1 cellular context compared by ENCODE assay signal in the genomic region with DNA sequence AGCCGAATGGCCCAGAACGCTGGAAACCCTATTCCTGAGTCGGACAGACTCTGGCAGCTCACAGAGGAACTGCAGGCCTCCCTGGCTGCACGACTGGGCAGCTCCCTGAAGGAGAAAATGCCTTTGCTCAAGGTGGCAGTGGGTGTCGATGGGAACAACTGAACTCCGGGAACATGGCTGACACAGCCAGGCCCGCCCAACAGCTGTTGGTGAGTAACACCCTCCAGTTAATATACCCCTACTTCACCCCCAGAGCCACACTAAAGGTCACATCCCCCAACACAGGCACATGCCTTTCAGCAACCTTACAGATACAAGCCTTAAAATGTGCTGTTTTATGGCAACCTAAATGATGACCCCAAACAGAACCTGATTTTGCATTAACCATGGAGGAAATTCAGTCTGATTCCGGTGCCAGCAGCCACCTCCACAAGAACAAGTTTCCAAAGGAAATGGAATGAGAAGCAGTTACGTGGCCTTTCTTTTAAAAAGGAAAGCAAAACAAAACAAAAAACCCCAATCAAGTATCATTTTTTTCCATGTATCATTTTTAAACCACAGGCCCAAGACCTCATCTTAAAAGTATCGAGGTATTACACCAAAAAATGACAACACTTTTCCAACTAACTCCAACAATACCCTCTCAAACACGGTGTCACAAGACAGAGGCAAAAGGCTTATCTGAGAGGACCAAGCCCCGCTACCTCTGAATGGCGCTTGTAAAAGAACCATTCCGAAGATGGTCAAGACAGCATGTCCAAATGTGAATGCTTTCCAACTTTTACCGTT.
A peak's percentile ranks its signal among the peaks of the same experiment; 100 is the strongest.
TF ChIP-seq lines count a peak whose summit lies in the region.

No MANE protein-coding gene starts in this region.

TF ChIP-seq in HEK293, 187 proteins besides CTCF, POLR2A, EP300 and RAD21 (continued from another document):
- TF ChIP-seq, protein P1, sequence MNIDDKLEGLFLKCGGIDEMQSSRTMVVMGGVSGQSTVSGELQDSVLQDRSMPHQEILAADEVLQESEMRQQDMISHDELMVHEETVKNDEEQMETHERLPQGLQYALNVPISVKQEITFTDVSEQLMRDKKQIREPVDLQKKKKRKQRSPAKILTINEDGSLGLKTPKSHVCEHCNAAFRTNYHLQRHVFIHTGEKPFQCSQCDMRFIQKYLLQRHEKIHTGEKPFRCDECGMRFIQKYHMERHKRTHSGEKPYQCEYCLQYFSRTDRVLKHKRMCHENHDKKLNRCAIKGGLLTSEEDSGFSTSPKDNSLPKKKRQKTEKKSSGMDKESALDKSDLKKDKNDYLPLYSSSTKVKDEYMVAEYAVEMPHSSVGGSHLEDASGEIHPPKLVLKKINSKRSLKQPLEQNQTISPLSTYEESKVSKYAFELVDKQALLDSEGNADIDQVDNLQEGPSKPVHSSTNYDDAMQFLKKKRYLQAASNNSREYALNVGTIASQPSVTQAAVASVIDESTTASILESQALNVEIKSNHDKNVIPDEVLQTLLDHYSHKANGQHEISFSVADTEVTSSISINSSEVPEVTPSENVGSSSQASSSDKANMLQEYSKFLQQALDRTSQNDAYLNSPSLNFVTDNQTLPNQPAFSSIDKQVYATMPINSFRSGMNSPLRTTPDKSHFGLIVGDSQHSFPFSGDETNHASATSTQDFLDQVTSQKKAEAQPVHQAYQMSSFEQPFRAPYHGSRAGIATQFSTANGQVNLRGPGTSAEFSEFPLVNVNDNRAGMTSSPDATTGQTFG (tag by site-specific recombination; IDR thresholded peaks at IDR 0.05; ENCODE audit: borderline replicate concordance): no peak
- TF ChIP-seq YY2 (tag by site-specific recombination; IDR thresholded peaks at IDR 0.05) (peak; percentile 38; the same call in 1 of the 2 replicates), ZSCAN30 (tag by site-specific recombination; IDR thresholded peaks at IDR 0.05) (0 out of 2 replicates have a peak, but pooled peaks have one; percentile 17), ZNF76 (tag by site-specific recombination; IDR thresholded peaks at IDR 0.05; ENCODE audit: borderline replicate concordance, low read depth) (peak; percentile 80), ZBTB17 (tag by site-specific recombination; IDR thresholded peaks at IDR 0.05) (peak; percentile 73), KLF9 (tag by site-specific recombination; IDR thresholded peaks at IDR 0.05; ENCODE audit: low read depth) (peak; percentile 55; the same call in 1 of the 2 replicates), KLF1 (tag by site-specific recombination; IDR thresholded peaks at IDR 0.05) (peak; percentile 40), ZNF23 (tag by site-specific recombination; IDR thresholded peaks at IDR 0.05; ENCODE audit: borderline replicate concordance) (no peak), ZFHX2 (tag by site-specific recombination; conservative IDR thresholded peaks at IDR 0.05) (peak; percentile 34; the same call in 1 of the 2 replicates), OVOL3 (tag by site-specific recombination; IDR thresholded peaks at IDR 0.05) (no peak), ZNF776 (tag by site-specific recombination; IDR thresholded peaks at IDR 0.05; ENCODE audit: borderline replicate concordance) (no peak), ZNF239 (tag by site-specific recombination; IDR thresholded peaks at IDR 0.05) (no peak), ZNF394 (tag by site-specific recombination; IDR thresholded peaks at IDR 0.05; ENCODE audit: borderline replicate concordance) (no peak), ZNF623 (tag by site-specific recombination; IDR thresholded peaks at IDR 0.05) (no peak), SP2 (tag by site-specific recombination; IDR thresholded peaks at IDR 0.05) (no peak), ZNF341 (tag by site-specific recombination; IDR thresholded peaks at IDR 0.05; ENCODE audit: low read depth) (peak; percentile 39), SP7 (tag by site-specific recombination; IDR thresholded peaks at IDR 0.05) (peak; percentile 70), ZNF558 (tag by site-specific recombination; IDR thresholded peaks at IDR 0.05) (no peak), ZNF266 (tag by site-specific recombination; IDR thresholded peaks at IDR 0.05; ENCODE audit: low read depth) (no peak), BCL11B (tag by site-specific recombination; IDR thresholded peaks at IDR 0.05; ENCODE audit: low read depth) (no peak), ZNF335 (tag by site-specific recombination; conservative IDR thresholded peaks at IDR 0.05) (peak; percentile 66), IKZF3 (tag by site-specific recombination; IDR thresholded peaks at IDR 0.05) (0 out of 2 replicates have a peak, but pooled peaks have one; percentile 14), ZNF248 (tag by site-specific recombination; IDR thresholded peaks at IDR 0.05) (no peak), GLI4 (tag by site-specific recombination; IDR thresholded peaks at IDR 0.05) (no peak), YY1 (tag by site-specific recombination; IDR thresholded peaks at IDR 0.05) (peak; percentile 49; the same call in 1 of the 2 replicates), EGR2 (tag by site-specific recombination; IDR thresholded peaks at IDR 0.05; ENCODE audit: low read depth) (no peak), ZBTB20 (tag by site-specific recombination; IDR thresholded peaks at IDR 0.05) (peak; percentile 96)
- TF ChIP-seq, protein P2, sequence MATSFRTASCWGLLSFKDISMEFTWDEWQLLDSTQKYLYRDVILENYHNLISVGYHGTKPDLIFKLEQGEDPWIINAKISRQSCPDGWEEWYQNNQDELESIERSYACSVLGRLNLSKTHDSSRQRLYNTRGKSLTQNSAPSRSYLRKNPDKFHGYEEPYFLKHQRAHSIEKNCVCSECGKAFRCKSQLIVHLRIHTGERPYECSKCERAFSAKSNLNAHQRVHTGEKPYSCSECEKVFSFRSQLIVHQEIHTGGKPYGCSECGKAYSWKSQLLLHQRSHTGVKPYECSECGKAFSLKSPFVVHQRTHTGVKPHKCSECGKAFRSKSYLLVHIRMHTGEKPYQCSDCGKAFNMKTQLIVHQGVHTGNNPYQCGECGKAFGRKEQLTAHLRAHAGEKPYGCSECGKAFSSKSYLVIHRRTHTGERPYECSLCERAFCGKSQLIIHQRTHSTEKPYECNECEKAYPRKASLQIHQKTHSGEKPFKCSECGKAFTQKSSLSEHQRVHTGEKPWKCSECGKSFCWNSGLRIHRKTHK (tag by site-specific recombination; IDR thresholded peaks at IDR 0.05): no peak
- TF ChIP-seq, protein P3, sequence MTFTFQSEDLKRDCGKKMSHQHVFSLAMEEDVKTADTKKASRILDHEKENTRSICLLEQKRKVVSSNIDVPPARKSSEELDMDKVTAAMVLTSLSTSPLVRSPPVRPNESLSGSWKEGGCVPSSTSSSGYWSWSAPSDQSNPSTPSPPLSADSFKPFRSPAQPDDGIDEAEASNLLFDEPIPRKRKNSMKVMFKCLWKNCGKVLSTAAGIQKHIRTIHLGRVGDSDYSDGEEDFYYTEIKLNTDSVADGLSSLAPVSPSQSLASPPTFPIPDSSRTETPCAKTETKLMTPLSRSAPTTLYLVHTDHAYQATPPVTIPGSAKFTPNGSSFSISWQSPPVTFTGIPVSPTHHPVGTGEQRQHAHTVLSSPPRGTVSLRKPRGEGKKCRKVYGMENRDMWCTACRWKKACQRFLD (tag by site-specific recombination; IDR thresholded peaks at IDR 0.05): no peak
- TF ChIP-seq, protein P4, sequence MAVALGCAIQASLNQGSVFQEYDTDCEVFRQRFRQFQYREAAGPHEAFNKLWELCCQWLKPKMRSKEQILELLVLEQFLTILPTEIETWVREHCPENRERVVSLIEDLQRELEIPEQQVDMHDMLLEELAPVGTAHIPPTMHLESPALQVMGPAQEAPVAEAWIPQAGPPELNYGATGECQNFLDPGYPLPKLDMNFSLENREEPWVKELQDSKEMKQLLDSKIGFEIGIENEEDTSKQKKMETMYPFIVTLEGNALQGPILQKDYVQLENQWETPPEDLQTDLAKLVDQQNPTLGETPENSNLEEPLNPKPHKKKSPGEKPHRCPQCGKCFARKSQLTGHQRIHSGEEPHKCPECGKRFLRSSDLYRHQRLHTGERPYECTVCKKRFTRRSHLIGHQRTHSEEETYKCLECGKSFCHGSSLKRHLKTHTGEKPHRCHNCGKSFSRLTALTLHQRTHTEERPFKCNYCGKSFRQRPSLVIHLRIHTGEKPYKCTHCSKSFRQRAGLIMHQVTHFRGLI (tag by site-specific recombination; IDR thresholded peaks at IDR 0.05): peak; percentile 79
